Comparison of ENCODE assay signal across 17 cellular contexts in genomic region chr17:80491478-80492342, GRCh38. TPM values are rescaled to one million over a fixed set of nuclear protein-coding genes. Genes with fewer than 3 reads are reported as not detected.
DNase-seq lines count a peak whose midpoint lies in the region; ATAC-seq and TF ChIP-seq lines count a peak whose summit lies in the region.
"Had no signal": no experiment of that assay in that cellular context is flagged by ENCODE, and none has a peak within 500 bp of the region (broad histone marks: within the 10 kb centered on the region; RNA-seq: fewer than 3 reads in every experiment).

No MANE protein-coding gene starts in this region.

- H2AFZ ChIP-seq in H9 (ENCODE audit: low read length) (no peak overlapping the region), OCI-LY7 (ENCODE audit: low read length) (no peak overlapping the region), neural progenitor cell (replicated peaks) (no peak overlapping the region), mammary epithelial cell (ENCODE audit: low read depth, low read length) (no peak overlapping the region)

- H3K79me2 ChIP-seq in H9 (ENCODE audit: insufficient read depth, low read length), result no peaks in the 10 kb centered on the region
- no peaks in the 10 kb centered on the region for H3K79me2 ChIP-seq in OCI-LY7 (ENCODE audit: insufficient read depth, low read depth, low read length)
- H3K79me2 ChIP-seq in neural progenitor cell (ENCODE audit: low read depth), result no peaks in the 10 kb centered on the region
- H3K79me2 ChIP-seq in mammary epithelial cell (ENCODE audit: insufficient read depth, low read length), result no peaks in the 10 kb centered on the region

- H3K27ac Mint-ChIP-seq in H9, result peak overlapping the region in 1 of 3 experiments; percentile 20; a peak in 1 of 7 replicates
- peak overlapping the region; percentile 95 for H3K27ac Mint-ChIP-seq in neural progenitor cell
- H3K27ac Mint-ChIP-seq: activated naive CD4-positive, alpha-beta T cell treated with anti-CD3 and anti-CD28 coated beads, Interleukin-2, amount 10 ng/mL, durations not matched to agents 7 days and 5 days had no signal

- H3K27ac ChIP-seq in H9 (ENCODE audit: insufficient read length, low read depth, low read length), result no peak overlapping the region
- peak overlapping the region; percentile 31 for H3K27ac ChIP-seq in OCI-LY7 (ENCODE audit: low read depth, low read length, poor library complexity, severe bottlenecking)
- H3K27ac ChIP-seq in neural progenitor cell, result no peak overlapping the region
- H3K27ac ChIP-seq in mammary epithelial cell (ENCODE audit: insufficient read depth, low read depth, low read length), result no peak overlapping the region
- H3K27ac ChIP-seq: tibial nerve had no signal

- H3K36me3 Mint-ChIP-seq in H9 (ENCODE audit: insufficient read depth in 1 of 3, low read depth in 3 of 3), result no peaks in the 10 kb centered on the region
- H3K36me3 Mint-ChIP-seq in neural progenitor cell, result no peaks in the 10 kb centered on the region
- H3K36me3 Mint-ChIP-seq: activated naive CD4-positive, alpha-beta T cell treated with anti-CD3 and anti-CD28 coated beads, Interleukin-2, amount 10 ng/mL, durations not matched to agents 7 days and 5 days had no signal

- H3K56ac ChIP-seq in H9 (ENCODE audit: insufficient read length, low read depth, low read length), result no peak overlapping the region

- BruUV-seq in OCI-LY7 (replicated peaks; lab: Mats Ljungman, UMichigan) (no TSS peak), mammary epithelial cell (replicated peaks; lab: Mats Ljungman, UMichigan) (no TSS peak)

- DNase-seq in H9 (peak; percentile 77), OCI-LY7 (ENCODE audit: low spot score) (no peak), glomerular visceral epithelial cell (ENCODE audit: extremely low spot score) (peak; percentile 54), neural progenitor cell (ENCODE audit: low spot score) (peak; percentile 82), mammary epithelial cell (no peak), GM19238 (ENCODE audit: insufficient read length, low spot score) (no peak), omental fat pad (ENCODE audit: low spot score) (no peak), GM20000 (ENCODE audit: low spot score) (no peak)
- DNase-seq: activated CD4-positive, alpha-beta T cell treated with anti-CD3 and anti-CD28 coated beads for 48 hours; activated naive CD4-positive, alpha-beta T cell treated with anti-CD3 and anti-CD28 coated beads, Interleukin-2, amount 10 ng/mL, durations not matched to agents 7 days and 5 days; DMS79; NCI-H1436; NCI-H226; SHP77 had no signal

- H3K4me1 ChIP-seq in H9 (ENCODE audit: insufficient read depth, low read length) (no peaks in the 10 kb centered on the region; the same call in 1 of the 2 replicates), OCI-LY7 (ENCODE audit: insufficient read depth, low read length, poor library complexity, severe bottlenecking) (peaks cover 11% of the 10 kb centered on the region), neural progenitor cell (peaks cover 26% of the 10 kb centered on the region), mammary epithelial cell (ENCODE audit: insufficient read depth, low read length) (no peaks in the 10 kb centered on the region)

- H3K4me3 Mint-ChIP-seq in H9 (peak overlapping the region in 1 of 2 experiments; percentile 27; a peak in 1 of 5 replicates), neural progenitor cell (peak overlapping the region; percentile 73)
- H3K4me3 Mint-ChIP-seq: activated naive CD4-positive, alpha-beta T cell treated with anti-CD3 and anti-CD28 coated beads, Interleukin-2, amount 10 ng/mL, durations not matched to agents 7 days and 5 days had no signal

- WGBS in H9 (ENCODE audit: extremely low coverage, insufficient read length, low lambda C conversion rate), result no CpG with 5 or more reads among the region's 21 CpGs
- 83% methylated on average over 13 of the region's 21 CpGs for WGBS in mammary epithelial cell (ENCODE audit: low coverage, missing lambda C conversion rate)

- no peak overlapping the region for H2BK15ac ChIP-seq in H9 (ENCODE audit: low read depth, low read length)

- H4K91ac ChIP-seq in H9 (ENCODE audit: insufficient read length, low read depth, low read length), result no peak overlapping the region

- no peaks in the 10 kb centered on the region for H3K79me1 ChIP-seq in H9 (ENCODE audit: insufficient read depth, low read depth, low read length, poor library complexity, severe bottlenecking)

- no peak for ATAC-seq in omental fat pad (ENCODE audit: low FRiP score)

- no peak overlapping the region for H2BK20ac ChIP-seq in H9 (ENCODE audit: low read depth, low read length, poor library complexity, severe bottlenecking)

- H3K27me3 Mint-ChIP-seq in H9 (ENCODE audit: low read depth) (peaks cover 56% of the 10 kb centered on the region), neural progenitor cell (ENCODE audit: insufficient read depth, low read depth) (peaks cover 22% of the 10 kb centered on the region)

- H3K27me3 ChIP-seq in H9 (ENCODE audit: insufficient read depth, low read length), result no peaks in the 10 kb centered on the region
- peaks cover 19% of the 10 kb centered on the region for H3K27me3 ChIP-seq in neural progenitor cell
- peaks cover 3% of the 10 kb centered on the region for H3K27me3 ChIP-seq in mammary epithelial cell (ENCODE audit: insufficient read depth, low read length)
- H3K27me3 ChIP-seq: BLaER1 had no signal

- POLR2A ChIA-PET in OCI-LY7 (lab: Charles Lee), result no interaction called here

- dilution Hi-C loops in mammary epithelial cell (cut with HindIII; ENCODE audit: low sequenced_read_pairs), result loop anchor here (5.0 kb wide), 3 partner anchors 36 to 96 kb away; no protein-coding TSS in a partner anchor

- H3K9ac ChIP-seq in H9 (ENCODE audit: extremely low read depth, insufficient read length, low read length) (no peak overlapping the region), neural progenitor cell (no peak overlapping the region), mammary epithelial cell (ENCODE audit: insufficient read depth, low read length) (no peak overlapping the region)
- H3K9ac ChIP-seq: BLaER1 had no signal

- no peak overlapping the region for H3K14ac ChIP-seq in H9 (ENCODE audit: insufficient read depth, low read length)

- H3K9me3 Mint-ChIP-seq in H9 (no peaks in the 10 kb centered on the region), neural progenitor cell (no peaks in the 10 kb centered on the region)
- H3K9me3 Mint-ChIP-seq: activated naive CD4-positive, alpha-beta T cell treated with anti-CD3 and anti-CD28 coated beads, Interleukin-2, amount 10 ng/mL, durations not matched to agents 7 days and 5 days had no signal

- H3K36me3 ChIP-seq in OCI-LY7 (ENCODE audit: insufficient read depth, low read length), result no peaks in the 10 kb centered on the region
- H3K36me3 ChIP-seq in neural progenitor cell, result no peaks in the 10 kb centered on the region
- no peaks in the 10 kb centered on the region for H3K36me3 ChIP-seq in mammary epithelial cell (ENCODE audit: insufficient read depth, low read length)
- H3K36me3 ChIP-seq: BLaER1, tibial nerve had no signal

- no peak for TF ChIP-seq CTCF in H9 (conservative IDR thresholded peaks at IDR 0.05)
- no peak for TF ChIP-seq CTCF in OCI-LY7 (conservative IDR thresholded peaks at IDR 0.05; ENCODE audit: low read length)
- TF ChIP-seq CTCF in neural progenitor cell (IDR thresholded peaks at IDR 0.05), result no peak
- no peak for TF ChIP-seq CTCF in mammary epithelial cell (conservative IDR thresholded peaks at IDR 0.05 in 1 of 2, IDR thresholded peaks at IDR 0.05 in 1 of 2; ENCODE audit: extremely low read depth in 1 of 2, insufficient read depth in 1 of 2, low read depth in 1 of 2, low read length in 2 of 2)
- no peak for TF ChIP-seq CTCF in omental fat pad (IDR thresholded peaks at IDR 0.05)
- TF ChIP-seq CTCF in GM20000 (IDR thresholded peaks at IDR 0.05; ENCODE audit: extremely low read depth, missing control alignments), result no peak

- CTCF ChIA-PET in OCI-LY7 (lab: Charles Lee; ENCODE audit: unreplicated experiment), result no interaction called here
- CTCF ChIA-PET in mammary epithelial cell (lab: Charles Lee; ENCODE audit: low non-redundant PET), result no interaction called here

- no peak overlapping the region for H4K8ac ChIP-seq in H9 (replicated peaks; ENCODE audit: insufficient read length, low read depth, low read length)

- H3K4ac ChIP-seq in H9 (ENCODE audit: low read depth, low read length), result no peak overlapping the region

- no peaks in the 10 kb centered on the region for H3K9me2 ChIP-seq in OCI-LY7 (ENCODE audit: insufficient read depth, low read length)

- no peak overlapping the region for H2BK12ac ChIP-seq in H9 (ENCODE audit: insufficient read length, low read depth, low read length)

- in situ Hi-C loops in mammary epithelial cell (cut with MboI; ENCODE audit: low sequenced_read_pairs in 2 of 2), result no loop called here

- H3K4me1 Mint-ChIP-seq in H9 (peaks cover 17 to 32% of the 10 kb centered on the region in 2 experiments), neural progenitor cell (peaks cover 32% of the 10 kb centered on the region)
- H3K4me1 Mint-ChIP-seq: activated naive CD4-positive, alpha-beta T cell treated with anti-CD3 and anti-CD28 coated beads, Interleukin-2, amount 10 ng/mL, durations not matched to agents 7 days and 5 days had no signal

- H3K4me3 ChIP-seq in OCI-LY7 (ENCODE audit: low read depth, low read length, poor library complexity, severe bottlenecking) (no peak overlapping the region), neural progenitor cell (no peak overlapping the region), mammary epithelial cell (replicated peaks in 1 of 3; ENCODE audit: insufficient read depth in 1 of 3, low read depth in 2 of 3, low read length in 3 of 3) (no peak overlapping the region)
- H3K4me3 ChIP-seq: BLaER1, smooth muscle cell, tibial nerve had no signal

- no peaks in the 10 kb centered on the region for H3K9me3 ChIP-seq in H9 (ENCODE audit: control insufficient read depth, low read depth, low read length)
- H3K9me3 ChIP-seq in OCI-LY7 (ENCODE audit: low read length), result peaks cover 14% of the 10 kb centered on the region; the same call in 1 of the 2 replicates
- H3K9me3 ChIP-seq in neural progenitor cell (ENCODE audit: low read depth), result no peaks in the 10 kb centered on the region
- no peaks in the 10 kb centered on the region for H3K9me3 ChIP-seq in mammary epithelial cell (replicated peaks; ENCODE audit: insufficient read depth, low read length)
- H3K9me3 ChIP-seq: BLaER1 had no signal

- no peak overlapping the region for H3K23ac ChIP-seq in H9 (ENCODE audit: insufficient read length, low read depth, low read length)

- H4K20me1 ChIP-seq in H9 (ENCODE audit: control insufficient read depth, insufficient read depth, insufficient read length), result no peaks in the 10 kb centered on the region
- no peaks in the 10 kb centered on the region for H4K20me1 ChIP-seq in OCI-LY7 (ENCODE audit: insufficient read depth, low read length)
- no peaks in the 10 kb centered on the region for H4K20me1 ChIP-seq in neural progenitor cell (ENCODE audit: low read depth)
- no peaks in the 10 kb centered on the region for H4K20me1 ChIP-seq in mammary epithelial cell (ENCODE audit: insufficient read depth, low read length)
- H4K20me1 ChIP-seq: BLaER1 had no signal

- intact Hi-C loops in OCI-LY7 (cut with micrococcal nuclease; ENCODE audit: unreplicated experiment) (no loop called here), mammary epithelial cell (cut with micrococcal nuclease) (no loop called here)

- H2BK120ac ChIP-seq in H9 (ENCODE audit: low read depth, low read length, poor library complexity, severe bottlenecking), result no peak overlapping the region

- H3K4me2 ChIP-seq in H9 (ENCODE audit: insufficient read depth, insufficient read length, low read length) (no peak overlapping the region), OCI-LY7 (ENCODE audit: low read length) (no peak overlapping the region), neural progenitor cell (peak overlapping the region; percentile 69), mammary epithelial cell (ENCODE audit: insufficient read depth, low read depth, low read length) (no peak overlapping the region)
- H3K4me2 ChIP-seq: smooth muscle cell had no signal

- H2BK5ac ChIP-seq in H9 (ENCODE audit: insufficient read length, low read length), result no peak overlapping the region

- H3K18ac ChIP-seq in H9 (ENCODE audit: insufficient read length, low read depth, low read length), result no peak overlapping the region

- no peak overlapping the region for H2AK5ac ChIP-seq in H9 (ENCODE audit: insufficient read length, low read length)

- H3T11ph ChIP-seq in H9 (ENCODE audit: low read length), result no peak overlapping the region

- no peak overlapping the region for H4K5ac ChIP-seq in H9 (ENCODE audit: insufficient read length, low read depth, low read length)

- H3K23me2 ChIP-seq in H9 (ENCODE audit: insufficient read length, low read depth, low read length, poor library complexity, severe bottlenecking), result no peaks in the 10 kb centered on the region

- peaks cover 24% of the 10 kb centered on the region for H3F3A ChIP-seq in neural progenitor cell (ENCODE audit: low read depth)

RNA-seq across cellular contexts. Expression of gene NPTX1, which starts 15.3 kb away (rescaled TPM):
- 20.5 and 20.8 TPM in 2 replicates for total RNA-seq in H9 (2021)
- 0.22 TPM in 1 of 2 replicates, not detected in the other for total RNA-seq in OCI-LY7 (2014; rRNA removed; shearing (Covaris generic))
- not detected in 2 replicates for total RNA-seq in OCI-LY7 (2022)
- 2.6 and 3.8 TPM in 2 replicates for total RNA-seq in neural progenitor cell (ENCODE audit: low replicate concordance)
- total RNA-seq in mammary epithelial cell, result under 1 TPM; 0.17 to 0.21 TPM
- 0.14 TPM for polyA plus RNA-seq in mammary epithelial cell
- not detected for polyA minus RNA-seq in mammary epithelial cell
- total RNA-seq in omental fat pad, result under 1 TPM in 3 of 4 donors, not detected in 1; 0.16 to 0.96 (median 0.19) TPM

RNA-seq across cellular contexts. Expression of gene RPTOR, which starts 52.9 kb away (rescaled TPM):
- 24.3 and 25.1 TPM in 2 replicates for total RNA-seq in H9 (2021)
- total RNA-seq in OCI-LY7 (2014; rRNA removed; shearing (Covaris generic)), result 41.3 and 48.1 TPM in 2 replicates
- total RNA-seq in OCI-LY7 (2022), result 80.1 and 87.8 TPM in 2 replicates
- total RNA-seq in neural progenitor cell (ENCODE audit: low replicate concordance), result 7.4 and 19.9 TPM in 2 replicates
- 10 to 100 TPM; 35.8 to 36.7 TPM for total RNA-seq in mammary epithelial cell
- polyA plus RNA-seq in mammary epithelial cell, result 11.6 TPM
- polyA minus RNA-seq in mammary epithelial cell, result 84.2 TPM
- total RNA-seq in omental fat pad, result 10 to 100 TPM; 23.6 to 37.0 (median 27.8) TPM

Comparison
In these comparisons a context has a peak if more than half of its experiments do, and no peak if none do; other contexts are left out.
1. DNase-seq: peak in H9 (single experiment), glomerular visceral epithelial cell (single experiment) and neural progenitor cell (single experiment); none in OCI-LY7 (single experiment), mammary epithelial cell (single experiment), GM19238 (single experiment), omental fat pad (single experiment) and GM20000 (single experiment).